ENCODE assay signal across 8 cellular contexts in genomic region chr17:59840908-59841666, GRCh38. TPM values are rescaled to one million over a fixed set of nuclear protein-coding genes. Genes with fewer than 3 reads are reported as not detected.
DNase-seq lines count a peak whose midpoint lies in the region; ATAC-seq and TF ChIP-seq lines count a peak whose summit lies in the region.

No MANE protein-coding gene starts in this region.

- H3K4me1 Mint-ChIP-seq in CD8-positive, alpha-beta T cell (ENCODE audit: low read depth): peaks cover 61% of the 10 kb centered on the region

- peak overlapping the region; percentile 38 for H3K4me3 ChIP-seq in CD8-positive, alpha-beta T cell (ENCODE audit: low read depth, low read length)
- H3K4me3 ChIP-seq in muscle layer of colon (ENCODE audit: low read depth in 1 of 2, low read length in 2 of 2): peak overlapping the region; percentile 15 to 99

- POLR2A ChIA-PET in CD8-positive, alpha-beta T cell (lab: Charles Lee): no interaction called here

- peaks cover 24% of the 10 kb centered on the region for H3K4me1 ChIP-seq in CD8-positive, alpha-beta T cell (ENCODE audit: insufficient read depth, low read length)
- H3K4me1 ChIP-seq in muscle layer of colon (ENCODE audit: insufficient read depth, low read length): peaks cover 17% of the 10 kb centered on the region

- no peak for DNase-seq in CD8-positive, alpha-beta T cell
- peak; percentile 64 for DNase-seq in LHCN-M2 (ENCODE audit: low read depth)
- no peak for DNase-seq in caudate nucleus (lab: John Stamatoyannopoulos, UW)
- no peak for DNase-seq in NCI-H1694 treated with DMSO at 0.1 percent for 48 hours (lab: John Stamatoyannopoulos, UW)
- DNase-seq in epidermal melanocyte (ENCODE audit: insufficient read length, low spot score): no peak
- no peak for DNase-seq in NCI-H82 treated with DMSO at 0.1 percent for 48 hours (lab: John Stamatoyannopoulos, UW; ENCODE audit: unreplicated experiment)

- intact Hi-C loops in CD8-positive, alpha-beta T cell (cut with DNase I, micrococcal nuclease): no loop called here

- H3K27ac Mint-ChIP-seq in CD8-positive, alpha-beta T cell: peak overlapping the region; percentile 93

- H3K36me3 Mint-ChIP-seq in CD8-positive, alpha-beta T cell: peaks cover 47% of the 10 kb centered on the region

- CTCF ChIA-PET in CD8-positive, alpha-beta T cell (lab: Charles Lee): interaction anchor here (0.9 to 1.7 kb wide), 2 partner anchors 13 to 29 kb away, joined by 3 to 4 read pairs; no protein-coding TSS in a partner anchor

- peak overlapping the region; percentile 100 for H3K9ac ChIP-seq in muscle layer of colon (ENCODE audit: low read length)

- peak overlapping the region; percentile 9 for H3K27ac ChIP-seq in CD8-positive, alpha-beta T cell (ENCODE audit: low read depth, low read length)
- H3K27ac ChIP-seq in caudate nucleus (ENCODE audit: low read depth, low read length) (peak overlapping the region; percentile 14), muscle layer of colon (ENCODE audit: low read depth, low read length) (peak overlapping the region; percentile 75)

- no peaks in the 10 kb centered on the region for H3K9me3 Mint-ChIP-seq in CD8-positive, alpha-beta T cell

- H3K27me3 ChIP-seq in CD8-positive, alpha-beta T cell (ENCODE audit: insufficient read depth, low read length): no peaks in the 10 kb centered on the region
- no peaks in the 10 kb centered on the region for H3K27me3 ChIP-seq in muscle layer of colon (ENCODE audit: control insufficient read depth in 1 of 2, insufficient read depth in 2 of 2, low read length in 2 of 2)

- no peaks in the 10 kb centered on the region for H3K9me3 ChIP-seq in CD8-positive, alpha-beta T cell (ENCODE audit: low read length)
- H3K9me3 ChIP-seq in muscle layer of colon (ENCODE audit: low read length): no peaks in the 10 kb centered on the region

- H3K36me3 ChIP-seq in CD8-positive, alpha-beta T cell (ENCODE audit: insufficient read depth, low read length): no peaks in the 10 kb centered on the region
- H3K36me3 ChIP-seq in muscle layer of colon (ENCODE audit: insufficient read depth, low read length): peaks cover 16% of the 10 kb centered on the region

- TF ChIP-seq CTCF in CD8-positive, alpha-beta T cell (IDR thresholded peaks at IDR 0.05): no peak

- peak overlapping the region; percentile 92 for H3K4me3 Mint-ChIP-seq in CD8-positive, alpha-beta T cell

- H3K27me3 Mint-ChIP-seq in CD8-positive, alpha-beta T cell (ENCODE audit: low read depth): no peaks in the 10 kb centered on the region

- ATAC-seq in CD8-positive, alpha-beta T cell: no peak
- ATAC-seq in GM18868 (IDR thresholded peaks at IDR 0.05; ENCODE audit: unreplicated experiment): no peak

RNA-seq across cellular contexts. Expression of gene TUBD1, which starts 51.7 kb away (rescaled TPM):
- total RNA-seq in CD8-positive, alpha-beta T cell: 10 to 100 TPM in 1 of 2 experiments, 1 to 10 TPM in 1; 9.7 to 11.0 TPM
- total RNA-seq in LHCN-M2 (2014; rRNA removed): 1.3 and 4.8 TPM in 2 replicates
- 1.6 TPM for polyA plus RNA-seq in LHCN-M2 (2012)

RNA-seq across cellular contexts. Expression of gene RPS6KB1, which starts 51.8 kb away (rescaled TPM):
- total RNA-seq in CD8-positive, alpha-beta T cell: 100 to 1,000 TPM; 153 to 171 TPM
- total RNA-seq in LHCN-M2 (2014; rRNA removed): 21.4 and 30.7 TPM in 2 replicates
- polyA plus RNA-seq in LHCN-M2 (2012): 5.9 TPM

Comparison
In these comparisons a context has a peak if more than half of its experiments do, and no peak if none do; other contexts are left out.
1. H3K27ac ChIP-seq: peak in every context shown above with its lines; median percentile 75 in muscle layer of colon; 14 in caudate nucleus; 9 in CD8-positive, alpha-beta T cell.